Comparison of ENCODE assay signal across 20 cellular contexts in the genomic region with DNA sequence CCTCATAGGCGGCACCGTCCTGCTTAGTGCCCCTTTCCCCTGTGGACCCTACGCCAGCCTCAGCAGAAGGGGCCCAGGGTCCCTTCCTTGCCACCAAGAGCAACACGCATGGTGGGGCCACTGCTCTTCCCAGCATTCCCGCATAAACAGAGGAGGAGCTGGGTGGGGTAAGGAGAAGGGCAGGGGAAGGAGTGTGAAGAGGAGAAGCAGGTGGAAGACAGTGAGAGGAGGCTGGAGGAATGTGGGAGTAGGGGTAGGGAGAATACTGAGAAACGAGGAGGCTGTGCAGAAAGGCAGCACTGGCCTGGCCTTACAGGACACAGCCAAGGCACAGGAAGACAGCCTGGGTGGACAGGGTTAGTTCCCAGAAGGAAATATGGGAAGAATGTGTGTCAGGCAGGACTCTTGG. TPM values are rescaled to one million over a fixed set of nuclear protein-coding genes. Genes with fewer than 3 reads are reported as not detected.
DNase-seq lines count a peak whose midpoint lies in the region; ATAC-seq and TF ChIP-seq lines count a peak whose summit lies in the region.
"Had no signal": no experiment of that assay in that cellular context is flagged by ENCODE, and none has a peak within 500 bp of the region (broad histone marks: within the 10 kb centered on the region; RNA-seq: fewer than 3 reads in every experiment).

No MANE protein-coding gene starts in this region.

- no peak overlapping the region for H3K4me3 Mint-ChIP-seq in central memory CD8-positive, alpha-beta T cell
- H3K4me3 Mint-ChIP-seq in stimulated activated effector memory CD8-positive, alpha-beta T cell treated with anti-CD3 and anti-CD28 coated beads, Interleukin-12 subunit alpha, Interleukin-12 subunit beta, amount 100 ng/mL, for 72 hours = no peak overlapping the region
- H3K4me3 Mint-ChIP-seq in activated T-helper 1 cell treated with anti-CD3 and anti-CD28 coated beads, Interleukin-12 subunit alpha, Interleukin-12 subunit beta, Interleukin-2, Interleukin-4 antibody, amounts not matched to agents 30 ng/mL and 10 ng/mL and 1 ng/mL, durations not matched to agents 14 hours and 24 hours and 36 hours = no peak overlapping the region

- no peaks in the 10 kb centered on the region for H3K4me1 Mint-ChIP-seq in central memory CD8-positive, alpha-beta T cell
- H3K4me1 Mint-ChIP-seq in stimulated activated effector memory CD8-positive, alpha-beta T cell treated with anti-CD3 and anti-CD28 coated beads, Interleukin-12 subunit alpha, Interleukin-12 subunit beta, amount 100 ng/mL, for 72 hours = no peaks in the 10 kb centered on the region
- no peaks in the 10 kb centered on the region for H3K4me1 Mint-ChIP-seq in activated T-helper 1 cell treated with anti-CD3 and anti-CD28 coated beads, Interleukin-12 subunit alpha, Interleukin-12 subunit beta, Interleukin-2, Interleukin-4 antibody, amounts not matched to agents 30 ng/mL and 10 ng/mL and 1 ng/mL, durations not matched to agents 14 hours and 24 hours and 36 hours (ENCODE audit: low read depth)

- peak; percentile 5 to 8 for ATAC-seq in left cardiac atrium
- no peak for ATAC-seq in central memory CD8-positive, alpha-beta T cell (replicated peaks; ENCODE audit: extremely low read depth, poor library complexity, severe bottlenecking)
- no peak for ATAC-seq in stimulated activated effector memory CD8-positive, alpha-beta T cell treated with anti-CD3 and anti-CD28 coated beads, Interleukin-12 subunit alpha, Interleukin-12 subunit beta, amount 100 ng/mL, for 72 hours
- no peak for ATAC-seq in HG02870 (IDR thresholded peaks at IDR 0.05; ENCODE audit: unreplicated experiment)
- ATAC-seq: K562 had no signal

- H3K27ac ChIP-seq in right atrium auricular region (no peak overlapping the region), liver (ENCODE audit: low read depth in 1 of 2, low read length in 2 of 2) (no peak overlapping the region)
- H3K27ac ChIP-seq: SJSA1 had no signal

- H3K36me3 ChIP-seq in right atrium auricular region (peaks cover 21% of the 10 kb centered on the region), liver (ENCODE audit: control insufficient read depth in 4 of 4, insufficient read depth in 3 of 4, low read depth in 1 of 4, low read length in 3 of 4) (peaks cover 2 to 16% (median 10%) of the 10 kb centered on the region in 4 donors)

- H3K4me1 ChIP-seq in right atrium auricular region = no peaks in the 10 kb centered on the region
- no peaks in the 10 kb centered on the region for H3K4me1 ChIP-seq in liver (ENCODE audit: control insufficient read depth in 4 of 4, insufficient read depth in 4 of 4, low read length in 3 of 4)
- H3K4me1 ChIP-seq: SJSA1 had no signal

- H3K27me3 ChIP-seq in right atrium auricular region (no peaks in the 10 kb centered on the region), liver (ENCODE audit: control insufficient read depth in 4 of 4, insufficient read depth in 4 of 4, low read length in 3 of 4) (no peaks in the 10 kb centered on the region)
- H3K27me3 ChIP-seq: SJSA1 had no signal

- H3K9me3 Mint-ChIP-seq in central memory CD8-positive, alpha-beta T cell = peaks cover 31% of the 10 kb centered on the region
- peaks cover 25% of the 10 kb centered on the region for H3K9me3 Mint-ChIP-seq in stimulated activated effector memory CD8-positive, alpha-beta T cell treated with anti-CD3 and anti-CD28 coated beads, Interleukin-12 subunit alpha, Interleukin-12 subunit beta, amount 100 ng/mL, for 72 hours
- H3K9me3 Mint-ChIP-seq in activated T-helper 1 cell treated with anti-CD3 and anti-CD28 coated beads, Interleukin-12 subunit alpha, Interleukin-12 subunit beta, Interleukin-2, Interleukin-4 antibody, amounts not matched to agents 30 ng/mL and 10 ng/mL and 1 ng/mL, durations not matched to agents 14 hours and 24 hours and 36 hours = peaks cover 41% of the 10 kb centered on the region

- H3K36me3 Mint-ChIP-seq in central memory CD8-positive, alpha-beta T cell (ENCODE audit: insufficient read depth) = peaks cover 24% of the 10 kb centered on the region
- peaks cover 38% of the 10 kb centered on the region for H3K36me3 Mint-ChIP-seq in stimulated activated effector memory CD8-positive, alpha-beta T cell treated with anti-CD3 and anti-CD28 coated beads, Interleukin-12 subunit alpha, Interleukin-12 subunit beta, amount 100 ng/mL, for 72 hours
- peaks cover 26% of the 10 kb centered on the region for H3K36me3 Mint-ChIP-seq in activated T-helper 1 cell treated with anti-CD3 and anti-CD28 coated beads, Interleukin-12 subunit alpha, Interleukin-12 subunit beta, Interleukin-2, Interleukin-4 antibody, amounts not matched to agents 30 ng/mL and 10 ng/mL and 1 ng/mL, durations not matched to agents 14 hours and 24 hours and 36 hours (ENCODE audit: low read depth)

- H3K9ac ChIP-seq in liver (ENCODE audit: low read depth in 1 of 2, low read length in 2 of 2) = no peak overlapping the region

- H3K9me3 ChIP-seq in right atrium auricular region (peaks cover 7 to 20% of the 10 kb centered on the region in 2 donors), liver (ENCODE audit: control insufficient read depth in 4 of 4, low read length in 3 of 4) (peaks cover 10 to 44% (median 26%) of the 10 kb centered on the region in 4 donors)

- no peak for TF ChIP-seq RAD21 in liver (IDR thresholded peaks at IDR 0.05)

- no peak for TF ChIP-seq CTCF in right atrium auricular region (IDR thresholded peaks at IDR 0.05)
- no peak for TF ChIP-seq CTCF in liver (IDR thresholded peaks at IDR 0.05; ENCODE audit: low read depth, low read length, missing input control)

- intact Hi-C loops in left cardiac atrium (cut with DNase I) = no loop called here
- intact Hi-C loops in activated T-helper 1 cell treated with anti-CD3 and anti-CD28 coated beads, Interleukin-12 subunit alpha, Interleukin-12 subunit beta, Interleukin-2, Interleukin-4 antibody, amounts not matched to agents 30 ng/mL and 10 ng/mL and 1 ng/mL, durations not matched to agents 14 hours and 24 hours and 36 hours (cut with micrococcal nuclease) = no loop called here

- WGBS in liver = 69% methylated on average over 6 of the region's 6 CpGs

- H3K4me3 ChIP-seq in right atrium auricular region (no peak overlapping the region), liver (ENCODE audit: low read depth in 1 of 3, low read length in 3 of 3) (peak overlapping the region in 2 of 3 donors; percentile 12 to 24)
- H3K4me3 ChIP-seq: K562, SJSA1 had no signal

- H3K27ac Mint-ChIP-seq in central memory CD8-positive, alpha-beta T cell (ENCODE audit: low read depth) = peak overlapping the region; percentile 70
- H3K27ac Mint-ChIP-seq in stimulated activated effector memory CD8-positive, alpha-beta T cell treated with anti-CD3 and anti-CD28 coated beads, Interleukin-12 subunit alpha, Interleukin-12 subunit beta, amount 100 ng/mL, for 72 hours = peak overlapping the region; percentile 1
- H3K27ac Mint-ChIP-seq in activated T-helper 1 cell treated with anti-CD3 and anti-CD28 coated beads, Interleukin-12 subunit alpha, Interleukin-12 subunit beta, Interleukin-2, Interleukin-4 antibody, amounts not matched to agents 30 ng/mL and 10 ng/mL and 1 ng/mL, durations not matched to agents 14 hours and 24 hours and 36 hours = no peak overlapping the region

- DNase-seq in left cardiac atrium = no peak
- DNase-seq in right atrium auricular region (ENCODE audit: low spot score) = no peak
- DNase-seq in central memory CD8-positive, alpha-beta T cell (ENCODE audit: low spot score in 2 of 2) = no peak
- no peak for DNase-seq in stimulated activated effector memory CD8-positive, alpha-beta T cell treated with anti-CD3 and anti-CD28 coated beads, Interleukin-12 subunit alpha, Interleukin-12 subunit beta, amount 100 ng/mL, for 72 hours (ENCODE audit: low spot score in 2 of 2)
- DNase-seq in activated T-helper 1 cell treated with anti-CD3 and anti-CD28 coated beads, Interleukin-12 subunit alpha, Interleukin-12 subunit beta, Interleukin-2, Interleukin-4 antibody, amounts not matched to agents 30 ng/mL and 10 ng/mL and 1 ng/mL, durations not matched to agents 14 hours and 24 hours and 36 hours (ENCODE audit: low spot score) = no peak
- no peak for DNase-seq in cerebellar cortex (ENCODE audit: low spot score)
- DNase-seq: 8988T, NCI-H1417 treated with DMSO at 0.1 percent for 48 hours, NCI-H1930, NCI-H2171, NCI-H446 treated with DMSO at 0.1 percent for 48 hours, NCI-H748 treated with DMSO at 0.1 percent for 48 hours, OCI-M1 had no signal

- no peaks in the 10 kb centered on the region for H3K27me3 Mint-ChIP-seq in central memory CD8-positive, alpha-beta T cell
- H3K27me3 Mint-ChIP-seq in activated T-helper 1 cell treated with anti-CD3 and anti-CD28 coated beads, Interleukin-12 subunit alpha, Interleukin-12 subunit beta, Interleukin-2, Interleukin-4 antibody, amounts not matched to agents 30 ng/mL and 10 ng/mL and 1 ng/mL, durations not matched to agents 14 hours and 24 hours and 36 hours (ENCODE audit: insufficient read depth) = no peaks in the 10 kb centered on the region

RNA-seq across cellular contexts. Expression of a gene that starts 43.9 kb away (rescaled TPM):
- 10 to 100 TPM; 10.4 to 36.1 TPM for total RNA-seq in left cardiac atrium
- 10 to 100 TPM; 16.9 to 26.7 TPM for total RNA-seq in right atrium auricular region
- total RNA-seq in liver = 1 to 10 TPM; 6.9 to 9.7 TPM
- polyA plus RNA-seq in liver = 1 to 10 TPM; 2.8 to 4.6 TPM
- 17.9 and 19.6 TPM in 2 replicates for total RNA-seq in activated T-helper 1 cell treated with anti-CD3 and anti-CD28 coated beads, Interleukin-12 subunit alpha, Interleukin-12 subunit beta, Interleukin-2, Interleukin-4 antibody, amounts not matched to agents 30 ng/mL and 10 ng/mL and 1 ng/mL, durations not matched to agents 14 hours and 24 hours and 36 hours

RNA-seq across cellular contexts. Expression of a gene that starts 49.9 kb away (rescaled TPM):
- total RNA-seq in left cardiac atrium (not detected), right atrium auricular region (not detected), liver (not detected)
- polyA plus RNA-seq in liver = not detected
- total RNA-seq in activated T-helper 1 cell treated with anti-CD3 and anti-CD28 coated beads, Interleukin-12 subunit alpha, Interleukin-12 subunit beta, Interleukin-2, Interleukin-4 antibody, amounts not matched to agents 30 ng/mL and 10 ng/mL and 1 ng/mL, durations not matched to agents 14 hours and 24 hours and 36 hours = not detected in 2 replicates
- total RNA-seq: Daoy, H4, K562, SJSA1 had no signal
- polyA plus RNA-seq: BJ, K562 had no signal

Comparison
In these comparisons a context has a peak if more than half of its experiments do, and no peak if none do; other contexts are left out.
1. ATAC-seq: peak in left cardiac atrium (2 of 2); none in central memory CD8-positive, alpha-beta T cell (single experiment), stimulated activated effector memory CD8-positive, alpha-beta T cell treated with anti-CD3 and anti-CD28 coated beads, Interleukin-12 subunit alpha, Interleukin-12 subunit beta, amount 100 ng/mL, for 72 hours (single experiment) and HG02870 (single experiment).
2. H3K4me3 ChIP-seq: peak in liver (2 of 3); none in right atrium auricular region (0 of 2).